Comparison of ENCODE assay signal across 16 cellular contexts in genomic region chr3:14423963-14424362, GRCh38. TPM values are rescaled to one million over a fixed set of nuclear protein-coding genes. Genes with fewer than 3 reads are reported as not detected.
A peak's percentile ranks its signal among the peaks of the same experiment; 100 is the strongest.
DNase-seq lines count a peak whose midpoint lies in the region; ATAC-seq and TF ChIP-seq lines count a peak whose summit lies in the region.
"Had no signal": no experiment of that assay in that cellular context is flagged by ENCODE, and none has a peak within 500 bp of the region (broad histone marks: within the 10 kb centered on the region; RNA-seq: fewer than 3 reads in every experiment).

No MANE protein-coding gene starts in this region.

- peak overlapping the region; percentile 97 for H3K27ac Mint-ChIP-seq in activated T-cell treated with anti-CD3 and anti-CD28 coated beads, Interleukin-2, amount 50 U/mL, for 72 hours
- H3K27ac Mint-ChIP-seq in T-cell: peak overlapping the region; percentile 99
- peak overlapping the region; percentile 92 for H3K27ac Mint-ChIP-seq in stimulated activated naive CD8-positive, alpha-beta T cell treated with anti-CD3 and anti-CD28 coated beads, Interleukin-15, Interleukin-2, amounts not matched to agents 100 ng/mL and 50 ng/mL, for 24 hours
- H3K27ac Mint-ChIP-seq: neural progenitor cell had no signal

- H3K27me3 ChIP-seq in left lung: no peaks in the 10 kb centered on the region
- no peaks in the 10 kb centered on the region for H3K27me3 ChIP-seq in esophagus squamous epithelium
- H3K27me3 ChIP-seq: foreskin keratinocyte, neural progenitor cell had no signal

- DNase-seq in activated T-cell treated with anti-CD3 and anti-CD28 coated beads, Interleukin-2, amount 50 U/mL, for 72 hours: no peak
- no peak for DNase-seq in activated T-cell treated with anti-CD3 and anti-CD28 coated beads, Interleukin-2, amount 50 U/mL, for 48 hours
- DNase-seq in T-cell (no peak), left lung (no peak), esophagus squamous epithelium (lab: John Stamatoyannopoulos, UW) (no peak)
- DNase-seq: kidney glomerular epithelial cell; NCI-H1048; NCI-H446 treated with DMSO at 0.1 percent for 48 hours; Right ventricle myocardium superior; stimulated activated CD4-positive, alpha-beta T cell treated with anti-CD3 and anti-CD28 coated beads, Interleukin-12 subunit alpha, Interleukin-12 subunit beta, amount 100 ng/mL, for 4 hours; WERI-Rb-1 had no signal

- POLR2A ChIA-PET in T-cell (lab: Charles Lee): interaction anchor here (0.6 to 1.0 kb wide), 4 partner anchors 19 to 367 kb away, joined by 3 to 5 read pairs (median 4); no protein-coding TSS in a partner anchor

- no peak for TF ChIP-seq POLR2A in esophagus squamous epithelium (IDR thresholded peaks at IDR 0.05)

- H3K4me3 ChIP-seq in left lung: no peak overlapping the region
- H3K4me3 ChIP-seq in esophagus squamous epithelium: no peak overlapping the region
- H3K4me3 ChIP-seq: neural progenitor cell had no signal

- H3K27ac ChIP-seq in left lung: peak overlapping the region; percentile 16 to 98
- peak overlapping the region in 1 of 4 donors; percentile 13 for H3K27ac ChIP-seq in esophagus squamous epithelium
- H3K27ac ChIP-seq: foreskin keratinocyte, neural progenitor cell had no signal

- no peaks in the 10 kb centered on the region for H3K27me3 Mint-ChIP-seq in activated T-cell treated with anti-CD3 and anti-CD28 coated beads, Interleukin-2, amount 50 U/mL, for 72 hours (ENCODE audit: low read depth)
- H3K27me3 Mint-ChIP-seq in T-cell: no peaks in the 10 kb centered on the region
- H3K27me3 Mint-ChIP-seq in stimulated activated naive CD8-positive, alpha-beta T cell treated with anti-CD3 and anti-CD28 coated beads, Interleukin-15, Interleukin-2, amounts not matched to agents 100 ng/mL and 50 ng/mL, for 24 hours: no peaks in the 10 kb centered on the region

- H3K9me3 ChIP-seq in left lung (no peaks in the 10 kb centered on the region), esophagus squamous epithelium (no peaks in the 10 kb centered on the region)

- intact Hi-C loops in left lung (cut with DNase I): no loop called here
- intact Hi-C loops in esophagus squamous epithelium (cut with DNase I): no loop called here

- CTCF ChIA-PET in T-cell (lab: Charles Lee): interaction anchor here (0.6 to 1.8 kb wide), 3 partner anchors 9 to 55 kb away, joined by 3 to 6 read pairs (median 3); no protein-coding TSS in a partner anchor

- peak in 1 of 2 donors; percentile 14 for ATAC-seq in activated T-cell treated with anti-CD3 and anti-CD28 coated beads, Interleukin-2, amount 50 U/mL, for 72 hours (replicated peaks in 1 of 2)
- ATAC-seq in T-cell (replicated peaks in 1 of 4) (no peak), left lung (no peak), HG03520 (IDR thresholded peaks at IDR 0.05; ENCODE audit: unreplicated experiment) (no peak), HG02840 (IDR thresholded peaks at IDR 0.05; ENCODE audit: low FRiP score, unreplicated experiment) (no peak)

- no peak for TF ChIP-seq CTCF in left lung (IDR thresholded peaks at IDR 0.05)
- TF ChIP-seq CTCF in esophagus squamous epithelium (IDR thresholded peaks at IDR 0.05): no peak

- H3K36me3 Mint-ChIP-seq in activated T-cell treated with anti-CD3 and anti-CD28 coated beads, Interleukin-2, amount 50 U/mL, for 72 hours (ENCODE audit: insufficient read depth in 2 of 2): no peaks in the 10 kb centered on the region
- peaks cover 2% of the 10 kb centered on the region for H3K36me3 Mint-ChIP-seq in T-cell
- peaks cover 31% of the 10 kb centered on the region for H3K36me3 Mint-ChIP-seq in stimulated activated naive CD8-positive, alpha-beta T cell treated with anti-CD3 and anti-CD28 coated beads, Interleukin-15, Interleukin-2, amounts not matched to agents 100 ng/mL and 50 ng/mL, for 24 hours (ENCODE audit: low read depth)

- H3K4me1 ChIP-seq in left lung: peaks cover 37 to 99% of the 10 kb centered on the region in 2 donors
- H3K4me1 ChIP-seq in esophagus squamous epithelium: peaks cover 4 to 95% (median 21%) of the 10 kb centered on the region in 3 donors
- H3K4me1 ChIP-seq: foreskin keratinocyte had no signal

- H3K9me3 Mint-ChIP-seq in activated T-cell treated with anti-CD3 and anti-CD28 coated beads, Interleukin-2, amount 50 U/mL, for 72 hours: no peaks in the 10 kb centered on the region
- H3K9me3 Mint-ChIP-seq in T-cell: no peaks in the 10 kb centered on the region
- no peaks in the 10 kb centered on the region for H3K9me3 Mint-ChIP-seq in stimulated activated naive CD8-positive, alpha-beta T cell treated with anti-CD3 and anti-CD28 coated beads, Interleukin-15, Interleukin-2, amounts not matched to agents 100 ng/mL and 50 ng/mL, for 24 hours
- H3K9me3 Mint-ChIP-seq: neural progenitor cell had no signal

- H3K4me3 Mint-ChIP-seq in activated T-cell treated with anti-CD3 and anti-CD28 coated beads, Interleukin-2, amount 50 U/mL, for 72 hours: peak overlapping the region; percentile 70 to 81
- H3K4me3 Mint-ChIP-seq in T-cell: peak overlapping the region; percentile 28 to 74 (median 37)
- peak overlapping the region; percentile 62 for H3K4me3 Mint-ChIP-seq in stimulated activated naive CD8-positive, alpha-beta T cell treated with anti-CD3 and anti-CD28 coated beads, Interleukin-15, Interleukin-2, amounts not matched to agents 100 ng/mL and 50 ng/mL, for 24 hours
- H3K4me3 Mint-ChIP-seq: neural progenitor cell had no signal

- 5 to 56% methylated on average over 2 to 3 of the region's 3 CpGs for WGBS in esophagus squamous epithelium, 2 donors

- peaks cover 65% of the 10 kb centered on the region for H3K4me1 Mint-ChIP-seq in activated T-cell treated with anti-CD3 and anti-CD28 coated beads, Interleukin-2, amount 50 U/mL, for 72 hours (ENCODE audit: low read depth)
- peaks cover 67 to 81% (median 79%) of the 10 kb centered on the region in 3 donors for H3K4me1 Mint-ChIP-seq in T-cell
- peaks cover 76% of the 10 kb centered on the region for H3K4me1 Mint-ChIP-seq in stimulated activated naive CD8-positive, alpha-beta T cell treated with anti-CD3 and anti-CD28 coated beads, Interleukin-15, Interleukin-2, amounts not matched to agents 100 ng/mL and 50 ng/mL, for 24 hours (ENCODE audit: low read depth)

- H3K36me3 ChIP-seq in left lung (peaks cover 0 to 41% of the 10 kb centered on the region in 2 donors), esophagus squamous epithelium (peaks cover 0 to 20% (median 0%) of the 10 kb centered on the region in 3 donors)
- H3K36me3 ChIP-seq: neural progenitor cell, WERI-Rb-1 had no signal

RNA-seq across cellular contexts. Expression of gene SLC6A6, which starts 21.6 kb away (rescaled TPM):
- total RNA-seq in activated T-cell treated with anti-CD3 and anti-CD28 coated beads, Interleukin-2, amount 50 U/mL, for 72 hours: 10 to 100 TPM; 35.4 to 39.2 TPM
- total RNA-seq in T-cell (10 to 100 TPM; 49.3 to 72.5 (median 63.6) TPM), left lung (100 to 1,000 TPM in 1 of 2 donors, 10 to 100 TPM in 1; 32.2 to 134 TPM), esophagus squamous epithelium (10 to 100 TPM; 14.4 to 35.7 (median 17.0) TPM)
